Comparison of ENCODE assay signal across 10 cellular contexts in genomic region chr10:92972066-92972870, GRCh38.
A peak's percentile ranks its signal among the peaks of the same experiment; 100 is the strongest.
DNase-seq lines count a peak whose midpoint lies in the region; ATAC-seq and TF ChIP-seq lines count a peak whose summit lies in the region.
"Had no signal": no experiment of that assay in that cellular context is flagged by ENCODE, and none has a peak within 500 bp of the region (broad histone marks: within the 10 kb centered on the region; RNA-seq: fewer than 3 reads in every experiment).

No MANE protein-coding gene starts in this region.

- no peaks in the 10 kb centered on the region for H3K27me3 ChIP-seq in adrenal gland

- no peak for ATAC-seq in HG02798 (IDR thresholded peaks at IDR 0.05; ENCODE audit: poor library complexity, unreplicated experiment)
- no peak for ATAC-seq in HG03159 (IDR thresholded peaks at IDR 0.05; ENCODE audit: unreplicated experiment)
- no peak for ATAC-seq in naive thymus-derived CD8-positive, alpha-beta T cell

- whole genome bisulfite sequencing in adrenal gland, 4 donors: 20 to 34% (median 33%) methylated on average over 3 of the region's 3 CpGs

- H3K36me3 Mint-ChIP-seq in naive thymus-derived CD8-positive, alpha-beta T cell: peaks cover 23 to 53% (median 32%) of the 10 kb centered on the region in 3 donors

- TF ChIP-seq CTCF in adrenal gland (IDR thresholded peaks at IDR 0.05): no peak

- H3K9me3 ChIP-seq in adrenal gland (replicated peaks in 1 of 3): no peaks in the 10 kb centered on the region

- H3K4me3 ChIP-seq in adrenal gland: no peak overlapping the region

- POLR2A ChIA-PET in naive thymus-derived CD8-positive, alpha-beta T cell (lab: Charles Lee): interaction anchor here (0.5 kb wide), 1 partner anchor 978 kb away, joined by 3 read pairs; no protein-coding TSS in a partner anchor

- DNase-seq in AG08396 (ENCODE audit: low spot score) (peak; percentile 81), HUDEP-2 (lab: John Stamatoyannopoulos, UW; ENCODE audit: unreplicated experiment in 76 of 76) (peak; percentile 11 to 92 (median 74)), adrenal gland (peak in 6 of 7 donors; percentile 42 to 76 (median 64)), kidney tubule cell (ENCODE audit: low spot score) (peak; percentile 89), NCI-H146 treated with DMSO at 0.1 percent for 48 hours (lab: John Stamatoyannopoulos, UW; ENCODE audit: unreplicated experiment) (no peak)
- no peak for DNase-seq in naive thymus-derived CD8-positive, alpha-beta T cell
- DNase-seq: activated naive CD8-positive, alpha-beta T cell treated with anti-CD3 and anti-CD28 coated beads, Interleukin-2, amount 10 ng/mL, durations not matched to agents 7 days and 5 days; DND-41 had no signal

- H3K9me3 Mint-ChIP-seq in naive thymus-derived CD8-positive, alpha-beta T cell: peaks cover 0 to 9% (median 0%) of the 10 kb centered on the region in 9 donors
- H3K9me3 Mint-ChIP-seq: activated naive CD8-positive, alpha-beta T cell treated with anti-CD3 and anti-CD28 coated beads, Interleukin-2, amount 10 ng/mL, durations not matched to agents 7 days and 5 days had no signal

- peak overlapping the region in 2 of 5 donors; percentile 4 to 41 for H3K27ac ChIP-seq in adrenal gland

- H3K4me1 ChIP-seq in adrenal gland (replicated peaks in 1 of 2): peaks cover 3 to 12% of the 10 kb centered on the region in 2 donors

- H3K36me3 ChIP-seq in adrenal gland (replicated peaks in 1 of 2): no peaks in the 10 kb centered on the region

- TF ChIP-seq POLR2A in adrenal gland (IDR thresholded peaks at IDR 0.05): no peak

- H3K4me3 Mint-ChIP-seq in naive thymus-derived CD8-positive, alpha-beta T cell: no peak overlapping the region
- H3K4me3 Mint-ChIP-seq: activated naive CD8-positive, alpha-beta T cell treated with anti-CD3 and anti-CD28 coated beads, Interleukin-2, amount 10 ng/mL, durations not matched to agents 7 days and 5 days had no signal

- H3K4me1 Mint-ChIP-seq in naive thymus-derived CD8-positive, alpha-beta T cell: peaks cover 0 to 4% (median 0%) of the 10 kb centered on the region in 4 donors
- H3K4me1 Mint-ChIP-seq: activated naive CD8-positive, alpha-beta T cell treated with anti-CD3 and anti-CD28 coated beads, Interleukin-2, amount 10 ng/mL, durations not matched to agents 7 days and 5 days had no signal

- no peaks in the 10 kb centered on the region for H3K27me3 Mint-ChIP-seq in naive thymus-derived CD8-positive, alpha-beta T cell
- H3K27me3 Mint-ChIP-seq: activated naive CD8-positive, alpha-beta T cell treated with anti-CD3 and anti-CD28 coated beads, Interleukin-2, amount 10 ng/mL, durations not matched to agents 7 days and 5 days had no signal

- peak overlapping the region in 1 of 10 donors; percentile 43 for H3K27ac Mint-ChIP-seq in naive thymus-derived CD8-positive, alpha-beta T cell
- H3K27ac Mint-ChIP-seq: activated naive CD8-positive, alpha-beta T cell treated with anti-CD3 and anti-CD28 coated beads, Interleukin-2, amount 10 ng/mL, durations not matched to agents 7 days and 5 days had no signal

- intact Hi-C loops in adrenal gland (cut with DNase I): no loop called here

Comparison
In these comparisons a context has a peak if more than half of its experiments do, and no peak if none do; other contexts are left out.
1. DNase-seq: peak in AG08396 (single experiment), HUDEP-2 (76 of 76), adrenal gland (6 of 7) and kidney tubule cell (single experiment); none in NCI-H146 treated with DMSO at 0.1 percent for 48 hours (single experiment) and naive thymus-derived CD8-positive, alpha-beta T cell (0 of 10).